8 cellular contexts compared by ENCODE assay signal in the genomic region with DNA sequence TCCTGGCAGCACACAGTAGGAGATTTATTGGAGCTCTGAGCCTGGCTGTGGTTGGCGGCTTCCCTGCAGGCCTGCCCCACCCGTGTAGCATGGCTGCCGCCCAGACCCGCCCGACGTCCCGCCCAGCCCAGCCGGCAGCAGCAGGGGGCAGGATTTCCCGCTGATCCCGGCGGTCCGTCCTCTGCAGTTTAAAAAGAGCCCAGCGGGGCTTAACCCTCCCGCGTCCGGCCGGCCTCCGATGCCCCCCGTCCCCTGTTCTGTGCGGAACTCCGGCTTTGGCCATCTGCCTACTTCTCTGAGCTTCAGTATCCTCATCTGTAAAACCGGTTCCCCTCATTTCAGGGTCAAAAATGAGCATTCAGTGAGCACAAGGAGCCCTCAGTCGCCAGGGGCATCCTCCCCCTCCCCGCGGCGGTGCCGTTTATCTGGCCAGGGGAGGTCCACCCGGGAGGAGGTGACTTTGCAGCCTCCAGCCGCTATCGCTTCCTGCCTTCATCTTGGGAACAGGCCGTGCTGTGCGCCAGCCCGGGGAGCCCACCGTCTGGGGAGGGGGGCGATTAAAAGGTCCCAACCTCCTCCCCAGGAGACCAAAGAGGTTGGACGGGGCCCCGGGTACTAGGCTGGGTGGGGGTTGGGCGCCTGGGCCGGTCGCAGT. TPM values are rescaled to one million over a fixed set of nuclear protein-coding genes. Genes with fewer than 3 reads are reported as not detected.
DNase-seq lines count a peak whose midpoint lies in the region; ATAC-seq and TF ChIP-seq lines count a peak whose summit lies in the region.

A gene (plus strand): TSS at position 476 of the 655 bp plus-strand sequence. CDS start 1,456 bp downstream, outside the sequence.

- H3K4me1 ChIP-seq in ascending aorta (peaks cover 26 to 48% of the 10 kb centered on the region in 2 donors), left ventricle myocardium inferior (peaks cover 69% of the 10 kb centered on the region), parathyroid adenoma (no peaks in the 10 kb centered on the region)

- H3K4me3 ChIP-seq in ascending aorta (peak within 1 kb of the TSS; percentile 80 to 99), left ventricle myocardium inferior (peak within 1 kb of the TSS; percentile 94), parathyroid adenoma (ENCODE audit: low read depth, low read length) (peak within 1 kb of the TSS; percentile 75)

- H2AFZ ChIP-seq in parathyroid adenoma: peak within 1 kb of the TSS; percentile 80

- no peaks in the 10 kb centered on the region for H3K36me3 ChIP-seq in ascending aorta
- H3K36me3 ChIP-seq in left ventricle myocardium inferior: no peaks in the 10 kb centered on the region
- H3K36me3 ChIP-seq in parathyroid adenoma (ENCODE audit: control insufficient read depth, insufficient read depth, low read length): no peaks in the 10 kb centered on the region

- H3K27ac ChIP-seq in RWPE1 (peak within 1 kb of the TSS; percentile 94), ascending aorta (peak within 1 kb of the TSS; percentile 83 to 87), left ventricle myocardium inferior (replicated peaks) (peak within 1 kb of the TSS; percentile 97), parathyroid adenoma (peak within 1 kb of the TSS; percentile 45)

- CTCF ChIA-PET in RWPE1 (lab: Yijun Ruan, JAX): interaction anchor here (0.6 kb wide), 1 partner anchor 44 kb away, joined by 3 read pairs; no protein-coding TSS in a partner anchor

- no peaks in the 10 kb centered on the region for H3K79me2 ChIP-seq in parathyroid adenoma

- POLR2A ChIA-PET in RWPE1 (lab: Yijun Ruan, JAX; ENCODE audit: low non-redundant PET): no interaction called here

- H3K9me3 ChIP-seq in ascending aorta (no peaks in the 10 kb centered on the region), left ventricle myocardium inferior (replicated peaks) (no peaks in the 10 kb centered on the region), parathyroid adenoma (ENCODE audit: control insufficient read depth, low read length) (no peaks in the 10 kb centered on the region)

- H3K9ac ChIP-seq in parathyroid adenoma: no peak within 1 kb of the TSS

- ATAC-seq in HG03175 (IDR thresholded peaks at IDR 0.05; ENCODE audit: unreplicated experiment): no peak
- ATAC-seq in GM21526 (IDR thresholded peaks at IDR 0.05; ENCODE audit: low FRiP score, unreplicated experiment): no peak

- H3K4me2 ChIP-seq in parathyroid adenoma (ENCODE audit: low read length): peak within 1 kb of the TSS; percentile 75

- H3K27me3 ChIP-seq in ascending aorta: no peaks in the 10 kb centered on the region
- H3K27me3 ChIP-seq in left ventricle myocardium inferior (ENCODE audit: low read depth): no peaks in the 10 kb centered on the region
- no peaks in the 10 kb centered on the region for H3K27me3 ChIP-seq in parathyroid adenoma (ENCODE audit: control insufficient read depth, insufficient read depth, low read length)

- TF ChIP-seq CTCF in RWPE1 (conservative IDR thresholded peaks at IDR 0.05; ENCODE audit: low read depth) (peak; percentile 66), ascending aorta (IDR thresholded peaks at IDR 0.05) (peak; percentile 69 to 77 (median 74)), left ventricle myocardium inferior (IDR thresholded peaks at IDR 0.05; ENCODE audit: borderline replicate concordance) (peak; percentile 86), parathyroid adenoma (IDR thresholded peaks at IDR 0.05) (peak; percentile 49)

- DNase-seq in D341Med (ENCODE audit: low spot score): peak; percentile 94
- peak; percentile 82 for DNase-seq in HT1080 (ENCODE audit: low read depth)
- DNase-seq in RWPE1 (ENCODE audit: low spot score): peak; percentile 69
- peak in 1 of 2 donors; percentile 90 for DNase-seq in ascending aorta (ENCODE audit: low spot score in 2 of 2)
- DNase-seq in left ventricle myocardium inferior: peak; percentile 90

- intact Hi-C loops in ascending aorta (cut with DNase I): loop anchor here (1.0 kb wide), 1 partner anchor 39 kb away; a partner anchor contains a TSS
- intact Hi-C loops in left ventricle myocardium inferior (cut with micrococcal nuclease): no loop called here

RNA-seq across cellular contexts. Expression of the gene that starts here (rescaled TPM):
- 52.7 and 57.5 TPM in 2 replicates for total RNA-seq in HT1080 (2014; rRNA removed; shearing (Covaris generic))
- polyA plus RNA-seq in HT1080 (2015; cell fraction: cytosol; rRNA removed): 63.9 and 80.1 TPM in 2 replicates
- 72.7 and 81.9 TPM in 2 replicates for polyA plus RNA-seq in HT1080 (2015; cell fraction: nucleus; rRNA removed)
- total RNA-seq in ascending aorta (99.3 TPM), left ventricle myocardium inferior (22.4 TPM)

Comparison
In these comparisons a context has a peak if more than half of its experiments do, and no peak if none do; other contexts are left out.
1. H3K27ac ChIP-seq: peak in every context shown above with its lines; median percentile 97 in left ventricle myocardium inferior; 94 in RWPE1; 85 in ascending aorta; 45 in parathyroid adenoma.